8 cellular contexts compared by ENCODE assay signal in genomic region chr12:3076730-3077571, GRCh38. TPM values are rescaled to one million over a fixed set of nuclear protein-coding genes. Genes with fewer than 3 reads are reported as not detected.
A peak's percentile ranks its signal among the peaks of the same experiment; 100 is the strongest.
DNase-seq lines count a peak whose midpoint lies in the region; ATAC-seq and TF ChIP-seq lines count a peak whose summit lies in the region.

Gene TSPAN9, plus strand, starts transcription at chr12:3077379. Its CDS starts 123,815 bp downstream, at chr12:3201194.

- H3K36me3 ChIP-seq in upper lobe of right lung = no peaks in the 10 kb centered on the region

- peaks cover 19% of the 10 kb centered on the region for H3K27me3 Mint-ChIP-seq in activated naive CD8-positive, alpha-beta T cell treated with anti-CD3 and anti-CD28 coated beads, Interleukin-2, amount 50 U/mL, for 24 hours

- no peak for TF ChIP-seq CTCF in upper lobe of right lung (IDR thresholded peaks at IDR 0.05)

- ATAC-seq in GM19328 (IDR thresholded peaks at IDR 0.05; ENCODE audit: unreplicated experiment) = peak; percentile 56
- ATAC-seq in SK-N-SH treated with all-trans-retinoic acid at 6 μM for 48 hours = peak; percentile 90
- ATAC-seq in activated naive CD8-positive, alpha-beta T cell treated with anti-CD3 and anti-CD28 coated beads, Interleukin-2, amount 50 U/mL, for 24 hours = peak; percentile 77
- peak; percentile 94 for ATAC-seq in upper lobe of right lung

- peaks cover 23% of the 10 kb centered on the region for H3K4me1 ChIP-seq in upper lobe of right lung

- H3K27me3 ChIP-seq in upper lobe of right lung = no peaks in the 10 kb centered on the region

- DNase-seq in AG20443 (ENCODE audit: low spot score) (peak; percentile 97), HT1080 (ENCODE audit: low read depth) (peak; percentile 60), cardiac septum (ENCODE audit: low spot score) (peak; percentile 87), posterior vena cava (ENCODE audit: low spot score) (peak; percentile 88), upper lobe of right lung (peak; percentile 91)
- peak; percentile 73 for DNase-seq in activated naive CD8-positive, alpha-beta T cell treated with anti-CD3 and anti-CD28 coated beads, Interleukin-2, amount 50 U/mL, for 24 hours

- peaks cover 11% of the 10 kb centered on the region for H3K4me1 Mint-ChIP-seq in activated naive CD8-positive, alpha-beta T cell treated with anti-CD3 and anti-CD28 coated beads, Interleukin-2, amount 50 U/mL, for 24 hours

- peak within 1 kb of the TSS; percentile 84 for H3K4me3 ChIP-seq in upper lobe of right lung

- H3K27ac ChIP-seq in upper lobe of right lung = peak within 1 kb of the TSS; percentile 84

- peak within 1 kb of the TSS; percentile 72 for H3K4me3 Mint-ChIP-seq in activated naive CD8-positive, alpha-beta T cell treated with anti-CD3 and anti-CD28 coated beads, Interleukin-2, amount 50 U/mL, for 24 hours

- intact Hi-C loops in cardiac septum (cut with DNase I) (loop anchor here (2.0 kb wide), 1 partner anchor 54 kb away; no protein-coding TSS in a partner anchor), posterior vena cava (cut with DNase I) (loop anchor here (5.0 to 10.0 kb wide), 2 partner anchors 40 to 198 kb away; no protein-coding TSS in a partner anchor), upper lobe of right lung (cut with DNase I) (loop anchor here (10.0 kb wide), 2 partner anchors 48 to 198 kb away; no protein-coding TSS in a partner anchor)

- peak within 1 kb of the TSS; percentile 27 for H3K27ac Mint-ChIP-seq in activated naive CD8-positive, alpha-beta T cell treated with anti-CD3 and anti-CD28 coated beads, Interleukin-2, amount 50 U/mL, for 24 hours

- no peaks in the 10 kb centered on the region for H3K9me3 ChIP-seq in upper lobe of right lung

- no peaks in the 10 kb centered on the region for H3K9me3 Mint-ChIP-seq in activated naive CD8-positive, alpha-beta T cell treated with anti-CD3 and anti-CD28 coated beads, Interleukin-2, amount 50 U/mL, for 24 hours

- no peaks in the 10 kb centered on the region for H3K36me3 Mint-ChIP-seq in activated naive CD8-positive, alpha-beta T cell treated with anti-CD3 and anti-CD28 coated beads, Interleukin-2, amount 50 U/mL, for 24 hours (ENCODE audit: low read depth)

TF ChIP-seq in SK-N-SH treated with all-trans-retinoic acid at 6 μM for 48 hours, 23 proteins besides CTCF, POLR2A, EP300 and RAD21:
- TF ChIP-seq ZNF565 (CRISPR knock-in tag; conservative IDR thresholded peaks at IDR 0.05; ENCODE audit: low read depth) = no peak
- TF ChIP-seq ZNF70 (CRISPR knock-in tag; IDR thresholded peaks at IDR 0.05) = no peak
- TF ChIP-seq TCF4 (CRISPR knock-in tag; IDR thresholded peaks at IDR 0.05; ENCODE audit: borderline replicate concordance) = peak; percentile 25; the same call in 1 of the 2 replicates
- no peak for TF ChIP-seq OSR1 (CRISPR knock-in tag; IDR thresholded peaks at IDR 0.05)

RNA-seq across cellular contexts. Expression of gene TSPAN9, which starts in this region (rescaled TPM):
- total RNA-seq in HT1080 (2014; rRNA removed; shearing (Covaris generic)) = 18.5 and 21.3 TPM in 2 replicates
- 20.5 and 27.7 TPM in 2 replicates for polyA plus RNA-seq in HT1080 (2015; cell fraction: cytosol; rRNA removed)
- 29.4 and 34.3 TPM in 2 replicates for polyA plus RNA-seq in HT1080 (2015; cell fraction: nucleus; rRNA removed)
- total RNA-seq in cardiac septum (299 TPM), posterior vena cava (10 to 100 TPM; 34.2 to 38.5 TPM), upper lobe of right lung (81.2 TPM)

Comparison
In these comparisons a context has a peak if more than half of its experiments do, and no peak if none do; other contexts are left out.
1. Peak in every context shown above with its lines: DNase-seq, ATAC-seq, H3K4me3 ChIP-seq and H3K27ac ChIP-seq.